ENCODE assay signal across 1 cellular context in the genomic region with DNA sequence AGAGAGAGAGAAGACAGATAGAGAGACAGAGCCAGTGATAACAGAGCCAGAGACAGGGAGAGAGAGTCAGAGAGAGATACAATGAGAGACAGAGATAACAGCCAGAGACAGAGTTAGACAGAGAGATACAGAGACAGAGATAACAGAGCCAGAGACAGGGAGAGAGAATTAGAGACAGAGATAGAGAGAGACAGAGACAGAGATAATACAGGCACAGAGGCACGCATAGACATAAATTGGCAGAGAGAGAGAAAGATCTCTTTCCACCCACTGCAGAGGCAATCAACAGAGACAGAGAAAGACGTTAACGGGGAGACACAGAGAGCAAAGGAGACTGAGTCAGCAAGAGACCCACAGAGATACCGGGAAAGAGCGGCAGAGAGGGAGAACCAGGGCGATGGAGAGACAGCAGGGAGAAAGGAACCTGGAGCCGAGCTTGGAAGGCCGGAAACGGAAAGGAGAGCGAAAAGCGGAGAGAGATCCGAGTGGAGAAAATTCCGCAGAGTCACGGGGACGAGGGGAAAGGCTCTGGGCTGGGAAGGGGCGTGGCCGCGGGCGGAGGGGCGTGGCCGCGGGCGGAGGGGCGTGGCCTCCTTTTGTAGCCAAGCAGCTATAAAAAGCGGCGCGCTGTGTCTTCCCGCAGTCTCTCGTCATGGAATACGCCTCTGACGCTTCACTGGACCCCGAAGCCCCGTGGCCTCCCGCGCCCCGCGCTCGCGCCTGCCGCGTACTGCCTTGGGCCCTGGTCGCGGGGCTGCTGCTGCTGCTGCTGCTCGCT.
TF ChIP-seq lines count a peak whose summit lies in the region.

TNFSF9 (plus strand) TSS at position 642 of the 778 bp plus-strand sequence; CDS start at position 653, 11 bp downstream.

TF ChIP-seq in K562, 482 proteins besides CTCF, POLR2A, EP300 and RAD21 (continued from another document and continues in another):
- TF ChIP-seq REST (CRISPR knock-in tag; IDR thresholded peaks at IDR 0.05; ENCODE audit: low read depth) (no peak), UBTF (IDR thresholded peaks at IDR 0.05; ENCODE audit: borderline replicate concordance in 1 of 2, low read depth in 2 of 2, low read length in 2 of 2) (peak; percentile 68 to 97; a peak in 3 of 4 replicates), ZNF140 (CRISPR knock-in tag; IDR thresholded peaks at IDR 0.05) (no peak), E2F4 (CRISPR knock-in tag; IDR thresholded peaks at IDR 0.05; ENCODE audit: low read depth) (no peak), ZKSCAN3 (CRISPR knock-in tag; IDR thresholded peaks at IDR 0.05) (no peak), XRCC3 (IDR thresholded peaks at IDR 0.05) (no peak), SNAPC5 (CRISPR knock-in tag; IDR thresholded peaks at IDR 0.05) (no peak), ZNF431 (CRISPR knock-in tag; IDR thresholded peaks at IDR 0.05) (0 out of 2 replicates have a peak, but pooled peaks have one; percentile 37), RNF219 (CRISPR knock-in tag; IDR thresholded peaks at IDR 0.05) (no peak), ILF3 (IDR thresholded peaks at IDR 0.05; ENCODE audit: borderline replicate concordance) (no peak; the same call in 1 of the 2 replicates), RCOR1 (IDR thresholded peaks at IDR 0.05; ENCODE audit: borderline replicate concordance in 1 of 2, low read depth in 2 of 2, low read length in 2 of 2) (no peak; a peak in 1 of 4 replicates), ADNP (tag; IDR thresholded peaks at IDR 0.05) (peak; percentile 68; the same call in 1 of the 2 replicates), SAP30 (IDR thresholded peaks at IDR 0.05; ENCODE audit: borderline replicate concordance, insufficient read depth, low read depth, low read length, poor library complexity, severe bottlenecking) (no peak), FOSL1 (tag; conservative IDR thresholded peaks at IDR 0.05) (peak; percentile 67), HSF4 (CRISPR knock-in tag; IDR thresholded peaks at IDR 0.05; ENCODE audit: borderline replicate concordance) (no peak), IRF2 (CRISPR knock-in tag; IDR thresholded peaks at IDR 0.05) (no peak), CBFA2T3 (IDR thresholded peaks at IDR 0.05) (no peak; the same call in 1 of the 2 replicates), CC2D1A (IDR thresholded peaks at IDR 0.05) (peak; percentile 89), SRSF9 (IDR thresholded peaks at IDR 0.05; ENCODE audit: borderline replicate concordance, low read depth, low read length) (no peak), TEAD2 (tag; IDR thresholded peaks at IDR 0.05) (no peak), RFX1 (IDR thresholded peaks at IDR 0.05) (no peak), ZNF3 (CRISPR knock-in tag; IDR thresholded peaks at IDR 0.05) (no peak), EGR1 (conservative IDR thresholded peaks at IDR 0.05) (no peak), TRIM24 (IDR thresholded peaks at IDR 0.05) (peak; percentile 32 to 67; a peak in 2 of 4 replicates), MXI1 (IDR thresholded peaks at IDR 0.05; ENCODE audit: low read depth, low read length) (peak; percentile 50; the same call in 1 of the 2 replicates), CHD4 (IDR thresholded peaks at IDR 0.05; ENCODE audit: insufficient read depth, insufficient replicate concordance, low read depth, low read length, poor library complexity, severe bottlenecking) (no peak), GABPB2 (CRISPR knock-in tag; conservative IDR thresholded peaks at IDR 0.05) (no peak), FOXK1 (CRISPR knock-in tag; IDR thresholded peaks at IDR 0.05; ENCODE audit: borderline replicate concordance) (no peak), E2F3 (CRISPR knock-in tag; IDR thresholded peaks at IDR 0.05) (no peak), TSC22D4 (tag; IDR thresholded peaks at IDR 0.05) (no peak), PCBP1 (IDR thresholded peaks at IDR 0.05; ENCODE audit: low read depth, low read length, poor library complexity, severe bottlenecking) (no peak), ZNF12 (CRISPR knock-in tag; IDR thresholded peaks at IDR 0.05) (no peak), NCOR1 (IDR thresholded peaks at IDR 0.05) (peak; percentile 70; the same call in 1 of the 2 replicates), ZNF263 (CRISPR knock-in tag; IDR thresholded peaks at IDR 0.05; ENCODE audit: borderline replicate concordance) (peak; percentile 47; the same call in 1 of the 2 replicates), ZC3H11A (IDR thresholded peaks at IDR 0.05; ENCODE audit: low read depth, low read length) (no peak), MBD1 (CRISPR knock-in tag; IDR thresholded peaks at IDR 0.05) (no peak)
- TF ChIP-seq, protein P1, sequence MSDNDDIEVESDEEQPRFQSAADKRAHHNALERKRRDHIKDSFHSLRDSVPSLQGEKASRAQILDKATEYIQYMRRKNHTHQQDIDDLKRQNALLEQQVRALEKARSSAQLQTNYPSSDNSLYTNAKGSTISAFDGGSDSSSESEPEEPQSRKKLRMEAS (CRISPR knock-in tag; IDR thresholded peaks at IDR 0.05), result peak; percentile 80
- TF ChIP-seq, protein P2, sequence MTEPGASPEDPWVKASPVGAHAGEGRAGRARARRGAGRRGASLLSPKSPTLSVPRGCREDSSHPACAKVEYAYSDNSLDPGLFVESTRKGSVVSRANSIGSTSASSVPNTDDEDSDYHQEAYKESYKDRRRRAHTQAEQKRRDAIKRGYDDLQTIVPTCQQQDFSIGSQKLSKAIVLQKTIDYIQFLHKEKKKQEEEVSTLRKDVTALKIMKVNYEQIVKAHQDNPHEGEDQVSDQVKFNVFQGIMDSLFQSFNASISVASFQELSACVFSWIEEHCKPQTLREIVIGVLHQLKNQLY (CRISPR knock-in tag; conservative IDR thresholded peaks at IDR 0.05), result peak in 1 of 2 experiments; percentile 66; a peak in 1 of 4 replicates
- TF ChIP-seq, protein P3, sequence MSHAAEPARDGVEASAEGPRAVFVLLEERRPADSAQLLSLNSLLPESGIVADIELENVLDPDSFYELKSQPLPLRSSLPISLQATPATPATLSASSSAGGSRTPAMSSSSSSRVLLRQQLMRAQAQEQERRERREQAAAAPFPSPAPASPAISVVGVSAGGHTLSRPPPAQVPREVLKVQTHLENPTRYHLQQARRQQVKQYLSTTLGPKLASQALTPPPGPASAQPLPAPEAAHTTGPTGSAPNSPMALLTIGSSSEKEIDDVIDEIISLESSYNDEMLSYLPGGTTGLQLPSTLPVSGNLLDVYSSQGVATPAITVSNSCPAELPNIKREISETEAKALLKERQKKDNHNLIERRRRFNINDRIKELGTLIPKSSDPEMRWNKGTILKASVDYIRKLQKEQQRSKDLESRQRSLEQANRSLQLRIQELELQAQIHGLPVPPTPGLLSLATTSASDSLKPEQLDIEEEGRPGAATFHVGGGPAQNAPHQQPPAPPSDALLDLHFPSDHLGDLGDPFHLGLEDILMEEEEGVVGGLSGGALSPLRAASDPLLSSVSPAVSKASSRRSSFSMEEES (CRISPR knock-in tag; IDR thresholded peaks at IDR 0.05), result no peak
- TF ChIP-seq, protein P4, sequence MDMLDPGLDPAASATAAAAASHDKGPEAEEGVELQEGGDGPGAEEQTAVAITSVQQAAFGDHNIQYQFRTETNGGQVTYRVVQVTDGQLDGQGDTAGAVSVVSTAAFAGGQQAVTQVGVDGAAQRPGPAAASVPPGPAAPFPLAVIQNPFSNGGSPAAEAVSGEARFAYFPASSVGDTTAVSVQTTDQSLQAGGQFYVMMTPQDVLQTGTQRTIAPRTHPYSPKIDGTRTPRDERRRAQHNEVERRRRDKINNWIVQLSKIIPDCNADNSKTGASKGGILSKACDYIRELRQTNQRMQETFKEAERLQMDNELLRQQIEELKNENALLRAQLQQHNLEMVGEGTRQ (CRISPR knock-in tag; IDR thresholded peaks at IDR 0.05), result peak; percentile 35; the same call in 1 of the 2 replicates
